10 cellular contexts compared by ENCODE assay signal in genomic region chr7:149720372-149721083, GRCh38. TPM values are rescaled to one million over a fixed set of nuclear protein-coding genes. Genes with fewer than 3 reads are reported as not detected.
DNase-seq lines count a peak whose midpoint lies in the region; ATAC-seq, FAIRE-seq and TF ChIP-seq lines count a peak whose summit lies in the region.
"Had no signal": no experiment of that assay in that cellular context is flagged by ENCODE, and none has a peak within 500 bp of the region (broad histone marks: within the 10 kb centered on the region; RNA-seq: fewer than 3 reads in every experiment).

No MANE protein-coding gene starts in this region.

- no peaks in the 10 kb centered on the region for H3K79me2 ChIP-seq in H9 (ENCODE audit: insufficient read depth, low read length)

- DNase-seq in H9 (peak; percentile 21), SW480 (ENCODE audit: low spot score) (peak; percentile 61), kidney (peak; percentile 91), stomach (peak; percentile 86)
- DNase-seq in activated naive CD8-positive, alpha-beta T cell treated with anti-CD3 and anti-CD28 coated beads for 36 hours, result no peak
- DNase-seq: activated gamma-delta T cell, thyroid gland had no signal

- H3K4me1 ChIP-seq in H9 (ENCODE audit: insufficient read depth, low read length), result no peaks in the 10 kb centered on the region
- H3K4me1 ChIP-seq in kidney (ENCODE audit: control insufficient read depth in 1 of 2, insufficient read depth in 1 of 2, low read depth in 1 of 2, low read length in 2 of 2), result peaks cover 6 to 10% of the 10 kb centered on the region in 2 donors
- peaks cover 19 to 46% (median 28%) of the 10 kb centered on the region in 4 donors for H3K4me1 ChIP-seq in stomach

- H3K27me3 ChIP-seq in H9 (ENCODE audit: insufficient read depth, low read length) (no peaks in the 10 kb centered on the region), stomach (no peaks in the 10 kb centered on the region)
- H3K27me3 ChIP-seq: Peyer's patch, thyroid gland had no signal

- no peak for FAIRE-seq in kidney (lab: Jason Lieb, UNC)

- H3K36me3 ChIP-seq in kidney (ENCODE audit: control insufficient read depth in 1 of 2, insufficient read depth in 2 of 2, low read length in 2 of 2) (peaks cover 7 to 23% of the 10 kb centered on the region in 2 donors), stomach (peaks cover 37 to 56% (median 53%) of the 10 kb centered on the region in 4 donors)

- H3K23ac ChIP-seq in H9 (ENCODE audit: insufficient read length, low read depth, low read length), result no peak overlapping the region

- H3K23me2 ChIP-seq in H9 (ENCODE audit: insufficient read length, low read depth, low read length, poor library complexity, severe bottlenecking), result no peaks in the 10 kb centered on the region

- H3K27ac ChIP-seq in H9 (ENCODE audit: insufficient read length, low read depth, low read length), result no peak overlapping the region
- no peak overlapping the region for H3K27ac ChIP-seq in kidney (ENCODE audit: low read depth in 2 of 2, low read length in 2 of 2)
- H3K27ac ChIP-seq in stomach, result peak overlapping the region in 2 of 5 donors; percentile 24 to 64
- H3K27ac ChIP-seq: Peyer's patch, thyroid gland had no signal

- TF ChIP-seq EP300 in stomach (IDR thresholded peaks at IDR 0.05), result peak; percentile 80

- no CpG with 5 or more reads among the region's 22 CpGs for WGBS in H9 (ENCODE audit: extremely low coverage, insufficient read length, low lambda C conversion rate)
- 51 to 73% (median 62%) methylated on average over 22 of the region's 22 CpGs for WGBS in stomach, 5 donors

- H3K36me3 Mint-ChIP-seq in H9 (ENCODE audit: insufficient read depth in 1 of 3, low read depth in 3 of 3), result peaks cover 7 to 39% (median 33%) of the 10 kb centered on the region in 3 experiments; a peak in 6 of 7 replicates
- H3K36me3 Mint-ChIP-seq in activated naive CD8-positive, alpha-beta T cell treated with anti-CD3 and anti-CD28 coated beads for 36 hours, result peaks cover 5% of the 10 kb centered on the region

- H2BK120ac ChIP-seq in H9 (ENCODE audit: low read depth, low read length, poor library complexity, severe bottlenecking), result no peak overlapping the region

- H2BK15ac ChIP-seq in H9 (ENCODE audit: low read depth, low read length), result no peak overlapping the region

- no peaks in the 10 kb centered on the region for H3K9me3 ChIP-seq in H9 (ENCODE audit: control insufficient read depth, low read depth, low read length)
- H3K9me3 ChIP-seq in kidney (ENCODE audit: control insufficient read depth in 1 of 2, low read length in 2 of 2), result no peaks in the 10 kb centered on the region
- H3K9me3 ChIP-seq in stomach, result no peaks in the 10 kb centered on the region
- H3K9me3 ChIP-seq: Peyer's patch, thyroid gland had no signal

- H3K56ac ChIP-seq in H9 (ENCODE audit: insufficient read length, low read depth, low read length), result no peak overlapping the region

- ATAC-seq in HG03439 (IDR thresholded peaks at IDR 0.05; ENCODE audit: unreplicated experiment) (no peak), GM19467 (IDR thresholded peaks at IDR 0.05; ENCODE audit: unreplicated experiment) (no peak)

- no peaks in the 10 kb centered on the region for H3K9me3 Mint-ChIP-seq in H9
- no peaks in the 10 kb centered on the region for H3K9me3 Mint-ChIP-seq in activated naive CD8-positive, alpha-beta T cell treated with anti-CD3 and anti-CD28 coated beads for 36 hours

- TF ChIP-seq CTCF in H9 (conservative IDR thresholded peaks at IDR 0.05) (no peak), kidney (IDR thresholded peaks at IDR 0.05; ENCODE audit: borderline replicate concordance, extremely low read depth, insufficient read depth) (no peak), stomach (IDR thresholded peaks at IDR 0.05) (no peak)

- no peak overlapping the region for H2BK5ac ChIP-seq in H9 (ENCODE audit: insufficient read length, low read length)

- H3K4me1 Mint-ChIP-seq in H9, result peaks cover 7% of the 10 kb centered on the region in 2 experiments
- H3K4me1 Mint-ChIP-seq in activated naive CD8-positive, alpha-beta T cell treated with anti-CD3 and anti-CD28 coated beads for 36 hours, result peaks cover 14% of the 10 kb centered on the region

- H3K4me3 ChIP-seq in kidney (ENCODE audit: low read length in 2 of 2) (no peak overlapping the region), stomach (no peak overlapping the region)
- H3K4me3 ChIP-seq: Peyer's patch, thyroid gland had no signal

- H3K4me2 ChIP-seq in H9 (ENCODE audit: insufficient read depth, insufficient read length, low read length), result no peak overlapping the region

- no peak overlapping the region for H2AFZ ChIP-seq in H9 (ENCODE audit: low read length)

- no peak for TF ChIP-seq POLR2A in stomach (IDR thresholded peaks at IDR 0.05)

- no peaks in the 10 kb centered on the region; the same call in 1 of the 2 replicates for H3K27me3 Mint-ChIP-seq in H9 (ENCODE audit: low read depth)
- no peaks in the 10 kb centered on the region for H3K27me3 Mint-ChIP-seq in activated naive CD8-positive, alpha-beta T cell treated with anti-CD3 and anti-CD28 coated beads for 36 hours

- no peak overlapping the region for H2BK12ac ChIP-seq in H9 (ENCODE audit: insufficient read length, low read depth, low read length)

- H3K14ac ChIP-seq in H9 (ENCODE audit: insufficient read depth, low read length), result no peak overlapping the region

- H3K18ac ChIP-seq in H9 (ENCODE audit: insufficient read length, low read depth, low read length), result no peak overlapping the region

- H3K27ac Mint-ChIP-seq in H9, result no peak overlapping the region; a peak in 1 of 7 replicates
- H3K27ac Mint-ChIP-seq in activated naive CD8-positive, alpha-beta T cell treated with anti-CD3 and anti-CD28 coated beads for 36 hours, result no peak overlapping the region

- H3K4me3 Mint-ChIP-seq in H9, result no peak overlapping the region
- no peak overlapping the region for H3K4me3 Mint-ChIP-seq in activated naive CD8-positive, alpha-beta T cell treated with anti-CD3 and anti-CD28 coated beads for 36 hours

- H2BK20ac ChIP-seq in H9 (ENCODE audit: low read depth, low read length, poor library complexity, severe bottlenecking), result no peak overlapping the region

- no peak overlapping the region for H4K8ac ChIP-seq in H9 (replicated peaks; ENCODE audit: insufficient read length, low read depth, low read length)

- H2AK5ac ChIP-seq in H9 (ENCODE audit: insufficient read length, low read length), result no peak overlapping the region

- no peak overlapping the region for H4K91ac ChIP-seq in H9 (ENCODE audit: insufficient read length, low read depth, low read length)

- intact Hi-C loops in kidney (cut with DNase I), result no loop called here
- intact Hi-C loops in stomach (cut with DNase I; ENCODE audit: low total_unique reads), result no loop called here

- no peaks in the 10 kb centered on the region for H4K20me1 ChIP-seq in H9 (ENCODE audit: control insufficient read depth, insufficient read depth, insufficient read length)

- no peak overlapping the region for H4K5ac ChIP-seq in H9 (ENCODE audit: insufficient read length, low read depth, low read length)

- H3K79me1 ChIP-seq in H9 (ENCODE audit: insufficient read depth, low read depth, low read length, poor library complexity, severe bottlenecking), result peaks cover 3% of the 10 kb centered on the region

- no peak overlapping the region for H3K4ac ChIP-seq in H9 (ENCODE audit: low read depth, low read length)

- H3T11ph ChIP-seq in H9 (ENCODE audit: low read length), result no peak overlapping the region

- H3K9ac ChIP-seq in H9 (ENCODE audit: extremely low read depth, insufficient read length, low read length) (no peak overlapping the region), kidney (ENCODE audit: low read length in 2 of 2) (no peak overlapping the region)

RNA-seq across cellular contexts. Expression of gene ZNF467, which starts 52.9 kb away (rescaled TPM):
- 0.31 and 0.35 TPM in 2 replicates for total RNA-seq in H9 (2021)
- total RNA-seq in kidney, result 24.5 TPM
- 15.0 TPM for polyA plus RNA-seq in kidney (ENCODE audit: insufficient read depth, low read depth, low replicate concordance)
- 10 to 100 TPM in 2 of 5 donors, 1 to 10 TPM in 2, not detected in 1; 3.1 to 14.2 (median 9.9) TPM for total RNA-seq in stomach
- 10 to 100 TPM in 2 of 3 donors, 1 to 10 TPM in 1; 9.4 to 16.4 (median 12.2) TPM for polyA plus RNA-seq in stomach
- under 1 TPM; 0.21 to 0.22 TPM for total RNA-seq in activated naive CD8-positive, alpha-beta T cell treated with anti-CD3 and anti-CD28 coated beads for 36 hours
